8 cellular contexts compared by ENCODE assay signal in genomic region chr9:113410207-113411158, GRCh38. TPM values are rescaled to one million over a fixed set of nuclear protein-coding genes. Genes with fewer than 3 reads are reported as not detected.
DNase-seq lines count a peak whose midpoint lies in the region; ATAC-seq and TF ChIP-seq lines count a peak whose summit lies in the region.

A gene with protein sequence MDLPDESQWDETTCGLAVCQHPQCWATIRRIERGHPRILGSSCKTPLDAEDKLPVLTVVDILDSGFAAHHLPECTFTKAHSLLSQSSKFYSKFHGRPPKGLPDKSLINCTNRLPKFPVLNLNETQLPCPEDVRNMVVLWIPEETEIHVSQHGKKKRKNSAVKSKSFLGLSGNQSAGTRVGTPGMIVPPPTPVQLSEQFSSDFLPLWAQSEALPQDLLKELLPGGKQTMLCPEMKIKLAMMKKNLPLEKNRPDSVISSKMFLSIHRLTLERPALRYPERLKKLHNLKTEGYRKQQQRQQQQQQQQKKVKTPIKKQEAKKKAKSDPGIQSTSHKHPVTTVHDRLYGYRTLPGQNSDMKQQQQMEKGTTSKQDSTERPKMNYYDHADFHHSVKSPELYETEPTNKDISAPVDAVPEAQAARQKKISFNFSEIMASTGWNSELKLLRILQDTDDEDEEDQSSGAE (plus strand): TSS chr9:113410747. CDS start chr9:113413494, 2,747 bp downstream.
TSS of gene POLE3 (minus strand) at chr9:113410675. CDS start at chr9:113410293, 382 bp downstream.

- ATAC-seq in GM19455 (IDR thresholded peaks at IDR 0.05; ENCODE audit: unreplicated experiment): peak; percentile 91
- peak; percentile 92 for ATAC-seq in activated CD8-positive, alpha-beta T cell treated with anti-CD3 and anti-CD28 coated beads for 36 hours
- peak; percentile 99 for ATAC-seq in lower lobe of right lung

- peak; percentile 94 to 97 (median 95) for DNase-seq in CD4-positive, alpha-beta memory T cell
- DNase-seq in HK-2 (ENCODE audit: unreplicated experiment) (peak; percentile 96), NCI-H82 treated with DMSO at 0.1 percent for 48 hours (lab: John Stamatoyannopoulos, UW; ENCODE audit: unreplicated experiment) (peak; percentile 82), lower lobe of right lung (peak; percentile 97)
- DNase-seq in activated CD8-positive, alpha-beta T cell treated with anti-CD3 and anti-CD28 coated beads for 36 hours: peak; percentile 98
- DNase-seq in stimulated activated CD4-positive, alpha-beta T cell treated with anti-CD3 and anti-CD28 coated beads, TNF-alpha, amount 100 ng/mL, for 1 hour (ENCODE audit: low read depth in 3 of 3, low spot score in 1 of 3): peak; percentile 76 to 93 (median 83)

- H3K4me1 ChIP-seq in CD4-positive, alpha-beta memory T cell (ENCODE audit: insufficient read depth, low read length): peaks cover 27% of the 10 kb centered on the region
- H3K4me1 ChIP-seq in ectodermal cell (ENCODE audit: control insufficient read depth, insufficient read depth, low read length) (peaks cover 6% of the 10 kb centered on the region), lower lobe of right lung (peaks cover 27% of the 10 kb centered on the region)

- peaks cover 2 to 3% of the 10 kb centered on the region in 2 donors for H3K27me3 Mint-ChIP-seq in CD4-positive, alpha-beta memory T cell
- H3K27me3 Mint-ChIP-seq in activated CD8-positive, alpha-beta T cell treated with anti-CD3 and anti-CD28 coated beads for 36 hours: no peaks in the 10 kb centered on the region

- H3K27ac Mint-ChIP-seq in CD4-positive, alpha-beta memory T cell: peak within 1 kb of the TSS; percentile 99 to 100 (median 99)
- H3K27ac Mint-ChIP-seq in activated CD8-positive, alpha-beta T cell treated with anti-CD3 and anti-CD28 coated beads for 36 hours: peak within 1 kb of the TSS; percentile 99

- peak within 1 kb of the TSS; percentile 95 to 100 (median 98) for H3K4me3 Mint-ChIP-seq in CD4-positive, alpha-beta memory T cell
- H3K4me3 Mint-ChIP-seq in activated CD8-positive, alpha-beta T cell treated with anti-CD3 and anti-CD28 coated beads for 36 hours: peak within 1 kb of the TSS; percentile 86

- H3K4me3 ChIP-seq in CD4-positive, alpha-beta memory T cell (ENCODE audit: low read length in 2 of 2): peak within 1 kb of the TSS; percentile 65 to 88
- peak within 1 kb of the TSS; percentile 98 for H3K4me3 ChIP-seq in ectodermal cell (ENCODE audit: insufficient read depth, low read depth, low read length)
- H3K4me3 ChIP-seq in lower lobe of right lung: peak within 1 kb of the TSS; percentile 87

- peak within 1 kb of the TSS; percentile 84 for H3K27ac ChIP-seq in CD4-positive, alpha-beta memory T cell (ENCODE audit: low read depth, low read length)
- H3K27ac ChIP-seq in ectodermal cell (ENCODE audit: insufficient read depth, low read depth, low read length, poor library complexity, severe bottlenecking): peak within 1 kb of the TSS; percentile 97
- H3K27ac ChIP-seq in lower lobe of right lung: peak within 1 kb of the TSS; percentile 93

- intact Hi-C loops in CD4-positive, alpha-beta memory T cell (cut with micrococcal nuclease): loop anchor here (1.0 to 2.0 kb wide), 9 partner anchors 9 to 692 kb away; partner anchors contain the start of genes ALAD, CDC26, FKBP15 and HDHD3
- intact Hi-C loops in activated CD8-positive, alpha-beta T cell treated with anti-CD3 and anti-CD28 coated beads for 36 hours (cut with micrococcal nuclease): no loop called here
- intact Hi-C loops in lower lobe of right lung (cut with DNase I): no loop called here

- TF ChIP-seq CTCF in activated CD8-positive, alpha-beta T cell treated with anti-CD3 and anti-CD28 coated beads for 36 hours (IDR thresholded peaks at IDR 0.05): no peak
- TF ChIP-seq CTCF in lower lobe of right lung (IDR thresholded peaks at IDR 0.05): no peak

- H3K36me3 Mint-ChIP-seq in CD4-positive, alpha-beta memory T cell: peaks cover 22 to 39% of the 10 kb centered on the region in 2 donors
- peaks cover 32% of the 10 kb centered on the region for H3K36me3 Mint-ChIP-seq in activated CD8-positive, alpha-beta T cell treated with anti-CD3 and anti-CD28 coated beads for 36 hours (ENCODE audit: low read depth)

- POLR2A ChIA-PET in CD4-positive, alpha-beta memory T cell (lab: Charles Lee; ENCODE audit: partially characterized antibody): interaction anchor here (0.6 to 4.9 kb wide), 19 partner anchors 9 to 1031 kb away, joined by 3 to 93 read pairs (median 5); partner anchors contain the start of genes ALAD, BSPRY, CDC26 and FKBP15
- POLR2A ChIA-PET in activated CD8-positive, alpha-beta T cell treated with anti-CD3 and anti-CD28 coated beads for 36 hours (lab: Charles Lee): interaction anchor here (0.8 to 4.9 kb wide), 20 partner anchors 9 to 210 kb away, joined by 3 to 45 read pairs (median 4); partner anchors contain the start of genes ALAD, BSPRY, CDC26 and PRPF4

- H3K4me1 Mint-ChIP-seq in CD4-positive, alpha-beta memory T cell: peaks cover 17 to 44% (median 33%) of the 10 kb centered on the region in 4 donors
- peaks cover 32% of the 10 kb centered on the region for H3K4me1 Mint-ChIP-seq in activated CD8-positive, alpha-beta T cell treated with anti-CD3 and anti-CD28 coated beads for 36 hours (ENCODE audit: low read depth)

- CTCF ChIA-PET in CD4-positive, alpha-beta memory T cell (lab: Charles Lee; ENCODE audit: partially characterized antibody): interaction anchor here (1.0 to 4.7 kb wide), 18 partner anchors 11 to 245 kb away, joined by 3 to 56 read pairs (median 4); partner anchors contain the start of genes ALAD, CDC26 and PRPF4
- CTCF ChIA-PET in activated CD8-positive, alpha-beta T cell treated with anti-CD3 and anti-CD28 coated beads for 36 hours (lab: Charles Lee): interaction anchor here (1.0 to 7.0 kb wide), 11 partner anchors 9 to 248 kb away, joined by 3 to 49 read pairs (median 3); partner anchors contain the start of genes ALAD, CDC26 and PRPF4

- peaks cover 18% of the 10 kb centered on the region for H3K36me3 ChIP-seq in CD4-positive, alpha-beta memory T cell (ENCODE audit: insufficient read depth, low read length)
- H3K36me3 ChIP-seq in ectodermal cell (ENCODE audit: control insufficient read depth, insufficient read depth, low read length) (peaks cover 9% of the 10 kb centered on the region), lower lobe of right lung (peaks cover 24% of the 10 kb centered on the region)

- H3K9me3 Mint-ChIP-seq in CD4-positive, alpha-beta memory T cell: peaks cover 0 to 3% (median 0%) of the 10 kb centered on the region in 8 donors
- no peaks in the 10 kb centered on the region for H3K9me3 Mint-ChIP-seq in activated CD8-positive, alpha-beta T cell treated with anti-CD3 and anti-CD28 coated beads for 36 hours

- H3K9me3 ChIP-seq in CD4-positive, alpha-beta memory T cell (ENCODE audit: control insufficient read depth in 1 of 2, low read length in 2 of 2): no peaks in the 10 kb centered on the region
- H3K9me3 ChIP-seq in ectodermal cell (ENCODE audit: control insufficient read depth, low read length): no peaks in the 10 kb centered on the region
- H3K9me3 ChIP-seq in lower lobe of right lung: no peaks in the 10 kb centered on the region

- 0% methylated on average over 72 of the region's 72 CpGs for WGBS in ectodermal cell, 2 experiments

- H3K27me3 ChIP-seq in CD4-positive, alpha-beta memory T cell (ENCODE audit: insufficient read depth, low read length): no peaks in the 10 kb centered on the region
- H3K27me3 ChIP-seq in ectodermal cell (ENCODE audit: control insufficient read depth, insufficient read depth, low read length, poor library complexity, severe bottlenecking): no peaks in the 10 kb centered on the region
- H3K27me3 ChIP-seq in lower lobe of right lung (ENCODE audit: low read depth): no peaks in the 10 kb centered on the region

RNA-seq across cellular contexts. Expression of the first gene that starts in this region (rescaled TPM):
- under 1 TPM; 0.86 to 0.87 TPM for total RNA-seq in CD4-positive, alpha-beta memory T cell
- polyA plus RNA-seq in CD4-positive, alpha-beta memory T cell: under 1 TPM; 0.41 to 0.45 TPM
- under 1 TPM; 0.74 to 0.83 TPM for total RNA-seq in activated CD8-positive, alpha-beta T cell treated with anti-CD3 and anti-CD28 coated beads for 36 hours
- 1.2 TPM for polyA plus RNA-seq in ectodermal cell (2013, experiment 1 of 4)
- 0.28 TPM for polyA plus RNA-seq in ectodermal cell (2013, experiment 2 of 4)
- 0.59 TPM for polyA plus RNA-seq in ectodermal cell (2013, experiment 3 of 4)
- polyA plus RNA-seq in ectodermal cell (2013, experiment 4 of 4): 0.32 TPM
- total RNA-seq in lower lobe of right lung: 0.35 TPM

RNA-seq across cellular contexts. Expression of gene POLE3, which starts in this region (rescaled TPM):
- 10 to 100 TPM; 46.9 TPM for total RNA-seq in CD4-positive, alpha-beta memory T cell
- 100 to 1,000 TPM; 103 to 179 TPM for polyA plus RNA-seq in CD4-positive, alpha-beta memory T cell
- 10 to 100 TPM; 49.0 to 50.9 TPM for total RNA-seq in activated CD8-positive, alpha-beta T cell treated with anti-CD3 and anti-CD28 coated beads for 36 hours
- 67.6 TPM for polyA plus RNA-seq in ectodermal cell (2013, experiment 1 of 4)
- polyA plus RNA-seq in ectodermal cell (2013, experiment 2 of 4): 73.4 TPM
- polyA plus RNA-seq in ectodermal cell (2013, experiment 3 of 4): 71.8 TPM
- 72.2 TPM for polyA plus RNA-seq in ectodermal cell (2013, experiment 4 of 4)
- 29.7 TPM for total RNA-seq in lower lobe of right lung

Comparison
In these comparisons a context has a peak if more than half of its experiments do, and no peak if none do; other contexts are left out.
1. Peak in every context shown above with its lines: DNase-seq, ATAC-seq, H3K4me3 ChIP-seq and H3K27ac ChIP-seq.